8 cellular contexts compared by ENCODE assay signal in genomic region chr19:19866599-19867248, GRCh38. TPM values are rescaled to one million over a fixed set of nuclear protein-coding genes. Genes with fewer than 3 reads are reported as not detected.
DNase-seq lines count a peak whose midpoint lies in the region; ATAC-seq and TF ChIP-seq lines count a peak whose summit lies in the region.

No MANE protein-coding gene starts in this region.

- POLR2A ChIA-PET in activated CD8-positive, alpha-beta T cell treated with anti-CD3 and anti-CD28 coated beads, Interleukin-2, amount 10 ng/mL, durations not matched to agents 7 days and 5 days (lab: Charles Lee) = interaction anchor here (0.7 to 5.2 kb wide), 16 partner anchors 9 to 1429 kb away, joined by 3 to 85 read pairs (median 8); partner anchors contain the start of genes ATP13A1, NDUFA13, TSSK6 and ZNF101

- CTCF ChIA-PET in Calu3 (lab: Charles Lee) = no interaction called here
- CTCF ChIA-PET in activated CD8-positive, alpha-beta T cell treated with anti-CD3 and anti-CD28 coated beads, Interleukin-2, amount 10 ng/mL, durations not matched to agents 7 days and 5 days (lab: Charles Lee) = interaction anchor here (0.6 to 2.1 kb wide), 3 partner anchors 45 to 341 kb away, joined by 3 to 8 read pairs (median 5); partner anchors contain the start of gene ZNF506

- H3K27ac ChIP-seq in thoracic aorta = peak overlapping the region; percentile 89 to 93

- peaks cover 20 to 23% of the 10 kb centered on the region in 2 donors for H3K4me1 ChIP-seq in thoracic aorta (ENCODE audit: control insufficient read depth in 1 of 2, low read depth in 2 of 2)

- H3K27me3 Mint-ChIP-seq in Calu3 (ENCODE audit: unreplicated experiment) = no peaks in the 10 kb centered on the region
- H3K27me3 Mint-ChIP-seq in activated CD8-positive, alpha-beta T cell treated with anti-CD3 and anti-CD28 coated beads, Interleukin-2, amount 10 ng/mL, durations not matched to agents 7 days and 5 days (ENCODE audit: low read depth) = no peaks in the 10 kb centered on the region
- H3K27me3 Mint-ChIP-seq in endothelial cell (ENCODE audit: unreplicated experiment) = peaks cover 11% of the 10 kb centered on the region

- BruUV-seq in Calu3 (replicated peaks; lab: Mats Ljungman, UMichigan) = no TSS peak

- H3K36me3 ChIP-seq in thoracic aorta = no peaks in the 10 kb centered on the region

- H3K4me3 Mint-ChIP-seq in Calu3 (ENCODE audit: low read depth, unreplicated experiment) (peak overlapping the region; percentile 94), endothelial cell (ENCODE audit: unreplicated experiment) (peak overlapping the region; percentile 99)
- peak overlapping the region; percentile 100 for H3K4me3 Mint-ChIP-seq in activated CD8-positive, alpha-beta T cell treated with anti-CD3 and anti-CD28 coated beads, Interleukin-2, amount 10 ng/mL, durations not matched to agents 7 days and 5 days

- peaks cover 18% of the 10 kb centered on the region for H3K36me3 Mint-ChIP-seq in Calu3 (ENCODE audit: insufficient read depth, unreplicated experiment)
- peaks cover 49% of the 10 kb centered on the region for H3K36me3 Mint-ChIP-seq in activated CD8-positive, alpha-beta T cell treated with anti-CD3 and anti-CD28 coated beads, Interleukin-2, amount 10 ng/mL, durations not matched to agents 7 days and 5 days (ENCODE audit: low read depth)
- H3K36me3 Mint-ChIP-seq in endothelial cell (ENCODE audit: low read depth, unreplicated experiment) = peaks cover 11% of the 10 kb centered on the region

- TF ChIP-seq CTCF in Calu3 (IDR thresholded peaks at IDR 0.05; ENCODE audit: unreplicated experiment) (no peak), endothelial cell (IDR thresholded peaks at IDR 0.05; ENCODE audit: unreplicated experiment) (no peak), thoracic aorta (IDR thresholded peaks at IDR 0.05) (no peak)

- no peaks in the 10 kb centered on the region for H3K27me3 ChIP-seq in thoracic aorta (replicated peaks; ENCODE audit: insufficient read depth)

- no peaks in the 10 kb centered on the region for H3K4me1 Mint-ChIP-seq in Calu3 (ENCODE audit: low read depth, unreplicated experiment)
- peaks cover 35% of the 10 kb centered on the region for H3K4me1 Mint-ChIP-seq in activated CD8-positive, alpha-beta T cell treated with anti-CD3 and anti-CD28 coated beads, Interleukin-2, amount 10 ng/mL, durations not matched to agents 7 days and 5 days (ENCODE audit: low read depth)
- peaks cover 17% of the 10 kb centered on the region for H3K4me1 Mint-ChIP-seq in endothelial cell (ENCODE audit: unreplicated experiment)

- no peaks in the 10 kb centered on the region for H3K9me3 ChIP-seq in thoracic aorta

- H3K27ac Mint-ChIP-seq in Calu3 (ENCODE audit: unreplicated experiment) = peak overlapping the region; percentile 90
- H3K27ac Mint-ChIP-seq in activated CD8-positive, alpha-beta T cell treated with anti-CD3 and anti-CD28 coated beads, Interleukin-2, amount 10 ng/mL, durations not matched to agents 7 days and 5 days = peak overlapping the region; percentile 100
- peak overlapping the region; percentile 99 for H3K27ac Mint-ChIP-seq in endothelial cell (ENCODE audit: unreplicated experiment)

- H3K9me3 Mint-ChIP-seq in Calu3 (ENCODE audit: low read depth, unreplicated experiment) (peaks cover 6% of the 10 kb centered on the region), endothelial cell (ENCODE audit: unreplicated experiment) (no peaks in the 10 kb centered on the region)
- H3K9me3 Mint-ChIP-seq in activated CD8-positive, alpha-beta T cell treated with anti-CD3 and anti-CD28 coated beads, Interleukin-2, amount 10 ng/mL, durations not matched to agents 7 days and 5 days (ENCODE audit: insufficient read depth) = peaks cover 35% of the 10 kb centered on the region

- peak; percentile 15 for ATAC-seq in activated CD8-positive, alpha-beta T cell treated with anti-CD3 and anti-CD28 coated beads, Interleukin-2, amount 10 ng/mL, durations not matched to agents 7 days and 5 days
- no peak for ATAC-seq in thoracic aorta (ENCODE audit: insufficient number of reproducible peaks, low FRiP score, low read depth)

- DNase-seq in Calu3 (peak; percentile 0), MV-4-11 (lab: John Stamatoyannopoulos, UW) (peak; percentile 34), endothelial cell (ENCODE audit: low spot score) (peak; percentile 66), myocyte (ENCODE audit: low read depth) (peak; percentile 34), thoracic aorta (ENCODE audit: low spot score) (no peak), mesenteric fat pad (ENCODE audit: low spot score) (no peak), SIG-M5 treated with dmso at 0.1 percent for 504 hours (lab: John Stamatoyannopoulos, UW; ENCODE audit: unreplicated experiment) (no peak)
- DNase-seq in activated CD8-positive, alpha-beta T cell treated with anti-CD3 and anti-CD28 coated beads, Interleukin-2, amount 10 ng/mL, durations not matched to agents 7 days and 5 days = peak; percentile 70

- peak overlapping the region; percentile 71 for H3K4me3 ChIP-seq in thoracic aorta

- intact Hi-C loops in Calu3 (cut with micrococcal nuclease; ENCODE audit: unreplicated experiment) = no loop called here

RNA-seq across cellular contexts. Expression of gene ZNF253, which starts 1.0 kb away (rescaled TPM):
- total RNA-seq in Calu3 (2022) (5.0 and 6.6 TPM in 2 replicates), endothelial cell (ENCODE audit: unreplicated experiment) (23.3 TPM), myocyte (12.9 and 13.7 TPM in 2 replicates), thoracic aorta (1 to 10 TPM; 3.0 to 9.0 TPM), mesenteric fat pad (6.5 TPM)
- 10 to 100 TPM; 15.7 to 17.5 TPM for total RNA-seq in activated CD8-positive, alpha-beta T cell treated with anti-CD3 and anti-CD28 coated beads, Interleukin-2, amount 10 ng/mL, durations not matched to agents 7 days and 5 days
- polyA plus RNA-seq in myocyte (2012) = 1.8 TPM

RNA-seq across cellular contexts. Expression of gene ZNF93, which starts 34.0 kb away (rescaled TPM):
- total RNA-seq in Calu3 (2022) (6.5 and 6.9 TPM in 2 replicates), endothelial cell (ENCODE audit: unreplicated experiment) (30.4 TPM), myocyte (18.4 and 23.3 TPM in 2 replicates), thoracic aorta (10 to 100 TPM in 1 of 2 donors, 1 to 10 TPM in 1; 3.0 to 11.6 TPM), mesenteric fat pad (3.8 TPM)
- total RNA-seq in activated CD8-positive, alpha-beta T cell treated with anti-CD3 and anti-CD28 coated beads, Interleukin-2, amount 10 ng/mL, durations not matched to agents 7 days and 5 days = 10 to 100 TPM; 15.8 to 17.9 TPM
- polyA plus RNA-seq in myocyte (2012) = 2.7 TPM

RNA-seq across cellular contexts. Expression of gene ZNF506, which starts 45.2 kb away (rescaled TPM):
- 14.9 and 16.4 TPM in 2 replicates for total RNA-seq in Calu3 (2022)
- 10 to 100 TPM; 22.4 to 25.1 TPM for total RNA-seq in activated CD8-positive, alpha-beta T cell treated with anti-CD3 and anti-CD28 coated beads, Interleukin-2, amount 10 ng/mL, durations not matched to agents 7 days and 5 days
- total RNA-seq in endothelial cell (ENCODE audit: unreplicated experiment) = 19.9 TPM
- total RNA-seq in myocyte = 15.2 and 22.1 TPM in 2 replicates
- polyA plus RNA-seq in myocyte (2012) = 7.3 TPM
- total RNA-seq in thoracic aorta = 10 to 100 TPM; 55.5 to 66.7 TPM
- total RNA-seq in mesenteric fat pad = 16.4 TPM

Comparison
In these comparisons a context has a peak if more than half of its experiments do, and no peak if none do; other contexts are left out.
1. DNase-seq: peak in Calu3 (single experiment), MV-4-11 (single experiment), activated CD8-positive, alpha-beta T cell treated with anti-CD3 and anti-CD28 coated beads, Interleukin-2, amount 10 ng/mL, durations not matched to agents 7 days and 5 days (single experiment), endothelial cell (single experiment) and myocyte (single experiment); none in thoracic aorta (single experiment), mesenteric fat pad (single experiment) and SIG-M5 treated with dmso at 0.1 percent for 504 hours (single experiment).
2. Peak in every context shown above with its lines, with median percentiles within 50 percentile points of each other: H3K27ac Mint-ChIP-seq and H3K4me3 Mint-ChIP-seq.